Comparison of ENCODE assay signal across 16 cellular contexts in the genomic region with DNA sequence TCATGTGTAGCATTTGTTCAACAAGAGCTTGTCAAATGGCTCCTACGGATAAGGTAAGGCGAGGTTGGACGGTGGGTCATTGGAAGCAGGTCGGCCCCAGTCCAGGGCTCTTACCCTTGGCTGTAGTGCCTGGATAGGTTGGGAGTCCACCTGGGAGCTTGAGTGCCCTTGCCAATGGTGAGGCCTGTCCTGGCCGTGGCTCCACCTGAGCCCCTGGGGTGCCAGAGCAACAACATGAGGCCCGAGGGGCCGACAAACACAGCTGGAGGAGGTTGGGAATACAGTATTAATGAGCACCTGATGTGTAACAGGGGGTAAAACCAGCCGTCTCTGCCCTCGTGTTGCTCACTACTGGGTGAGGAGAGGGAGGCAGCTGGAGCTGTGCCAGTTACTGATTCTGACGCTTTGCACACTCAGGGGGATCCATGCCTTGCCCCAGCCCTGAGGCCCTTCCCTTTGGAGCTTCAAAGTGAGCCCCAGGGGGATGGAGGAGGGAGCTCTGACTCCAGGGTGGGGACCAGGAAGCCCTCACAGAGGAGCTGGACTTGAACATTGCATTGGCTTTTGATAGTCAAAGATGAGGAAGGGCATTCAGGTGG.
"Had no signal": no experiment of that assay in that cellular context is flagged by ENCODE, and none has a peak within 500 bp of the region (broad histone marks: within the 10 kb centered on the region; RNA-seq: fewer than 3 reads in every experiment).

No MANE protein-coding gene starts in this region.

- H3K27me3 ChIP-seq: brain microvascular endothelial cell, colonic mucosa, gastroesophageal sphincter, heart left ventricle, left lung, sigmoid colon had no signal

- H3K4me1 ChIP-seq: colonic mucosa, left lung had no signal

- ATAC-seq: gastroesophageal sphincter; left lung; stimulated activated memory B cell treated with anti-CD40 and anti-IgM and Interleukin-4, amounts not matched to agents 10 μg/mL and 1 μg/mL and 100 μg/mL, for 72 hours had no signal

- FAIRE-seq: endometrium had no signal

- H3K36me3 ChIP-seq: brain microvascular endothelial cell, colonic mucosa, gastroesophageal sphincter, heart left ventricle, left lung, sigmoid colon, thoracic aorta had no signal

- H3K9me3 ChIP-seq: colonic mucosa, gastroesophageal sphincter, heart left ventricle, left lung, sigmoid colon, thoracic aorta had no signal

- DNase-seq: activated B cell treated with CpG ODN at 0.5 μM for 24 hours; activated CD4-positive, alpha-beta memory T cell treated with anti-CD3 and anti-CD28 coated beads for 36 hours; activated CD4-positive, alpha-beta T cell treated with anti-CD3 and anti-CD28 coated beads for 4 hours; activated naive CD4-positive, alpha-beta T cell treated with anti-CD3 and anti-CD28 coated beads for 36 hours; activated T-cell treated with anti-CD3 and anti-CD28 coated beads, Interleukin-2, amount 50 U/mL, for 24 hours; brain microvascular endothelial cell; central memory CD4-positive, alpha-beta T cell; colonic mucosa; left lung; sigmoid colon; stimulated activated CD4-positive, alpha-beta T cell treated with anti-CD3 and anti-CD28 coated beads, Interleukin-4, amount 100 ng/mL, for 4 hours had no signal

- H3K27ac ChIP-seq: brain microvascular endothelial cell, colonic mucosa, gastroesophageal sphincter, left lung, sigmoid colon, thoracic aorta had no signal

- H3K4me3 ChIP-seq: colonic mucosa, gastroesophageal sphincter, heart left ventricle, left lung, sigmoid colon, thoracic aorta had no signal
